9 cellular contexts compared by ENCODE assay signal in the genomic region with DNA sequence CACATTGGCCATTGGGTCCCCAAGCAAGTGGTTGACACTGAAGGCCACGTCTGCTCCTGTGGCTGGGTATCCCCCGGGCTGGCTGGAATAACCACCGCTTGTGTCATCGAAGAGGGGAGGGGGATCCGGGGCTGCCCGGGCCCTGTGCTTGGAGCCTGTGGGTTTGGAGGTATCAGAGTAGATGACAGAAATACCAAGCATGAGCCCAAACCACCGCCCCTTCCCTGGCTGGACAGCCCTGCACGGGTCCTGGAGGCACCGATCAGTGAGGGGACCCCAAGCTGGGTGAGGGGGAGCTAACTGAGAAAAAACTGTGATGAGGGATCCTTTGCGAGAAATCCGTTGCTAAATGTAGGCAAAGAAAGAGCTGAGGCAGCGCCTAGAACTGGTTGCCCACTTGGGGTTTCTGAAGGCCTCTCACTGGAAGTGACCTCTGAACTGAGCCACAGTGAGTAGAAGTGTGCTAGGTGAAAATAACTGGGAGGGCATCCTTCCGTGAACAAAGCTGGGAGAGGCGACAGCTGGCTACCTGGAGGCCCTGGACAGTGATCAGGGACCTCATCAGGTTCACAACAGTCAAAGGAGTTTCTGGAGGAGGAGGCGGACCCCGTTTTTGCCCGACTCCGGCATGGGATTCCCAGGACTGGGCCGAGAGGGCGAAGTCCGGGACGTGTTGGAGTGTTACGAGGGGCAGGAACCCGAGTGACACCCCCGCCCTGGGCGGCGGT. TPM values are rescaled to one million over a fixed set of nuclear protein-coding genes. Genes with fewer than 3 reads are reported as not detected.
DNase-seq lines count a peak whose midpoint lies in the region; ATAC-seq, FAIRE-seq and TF ChIP-seq lines count a peak whose summit lies in the region.
"Had no signal": no experiment of that assay in that cellular context is flagged by ENCODE, and none has a peak within 500 bp of the region (broad histone marks: within the 10 kb centered on the region; RNA-seq: fewer than 3 reads in every experiment).

No MANE protein-coding gene starts in this region.

- peaks cover 27% of the 10 kb centered on the region for H3K4me1 Mint-ChIP-seq in Calu3 (ENCODE audit: low read depth, unreplicated experiment)

- 11 to 27% methylated on average over 13 to 26 of the region's 27 CpGs for WGBS in body of pancreas, 2 donors
- 14 to 19% methylated on average over 22 to 27 of the region's 27 CpGs for WGBS in lower leg skin, 2 donors

- intact Hi-C loops in Calu3 (cut with micrococcal nuclease; ENCODE audit: unreplicated experiment): no loop called here
- intact Hi-C loops in body of pancreas (cut with DNase I): no loop called here
- intact Hi-C loops in lower leg skin (cut with DNase I; ENCODE audit: low total_unique reads): loop anchor here (5.0 kb wide), 1 partner anchor 66 kb away; no protein-coding TSS in a partner anchor
- intact Hi-C loops in upper lobe of right lung (cut with DNase I): no loop called here

- peaks cover 44% of the 10 kb centered on the region for H3K36me3 Mint-ChIP-seq in Calu3 (ENCODE audit: insufficient read depth, unreplicated experiment)

- no peaks in the 10 kb centered on the region for H3K9me3 Mint-ChIP-seq in Calu3 (ENCODE audit: low read depth, unreplicated experiment)

- H3K9me3 ChIP-seq in HUES6 (ENCODE audit: control insufficient read depth, insufficient read depth, low read depth, low read length) (no peaks in the 10 kb centered on the region), body of pancreas (no peaks in the 10 kb centered on the region), upper lobe of right lung (no peaks in the 10 kb centered on the region)

- peaks cover 25% of the 10 kb centered on the region for H3K27me3 Mint-ChIP-seq in Calu3 (ENCODE audit: unreplicated experiment)

- peak; percentile 25 for DNase-seq in Calu3
- peak; percentile 28 to 77 (median 68) for DNase-seq in body of pancreas
- DNase-seq in lower leg skin (ENCODE audit: low spot score in 2 of 2): no peak
- no peak for DNase-seq in upper lobe of right lung
- DNase-seq in GM12891 (ENCODE audit: insufficient read length, low spot score): no peak
- no peak for DNase-seq in islet precursor cell

- peaks cover 13% of the 10 kb centered on the region for H3K4me1 ChIP-seq in HUES6 (ENCODE audit: control insufficient read depth, insufficient read depth, low read length)
- H3K4me1 ChIP-seq in body of pancreas: peaks cover 45% of the 10 kb centered on the region
- H3K4me1 ChIP-seq in upper lobe of right lung: peaks cover 22% of the 10 kb centered on the region

- no peak for TF ChIP-seq CTCF in Calu3 (IDR thresholded peaks at IDR 0.05; ENCODE audit: unreplicated experiment)
- TF ChIP-seq CTCF in body of pancreas (IDR thresholded peaks at IDR 0.05): no peak
- TF ChIP-seq CTCF in lower leg skin (IDR thresholded peaks at IDR 0.05): no peak
- no peak for TF ChIP-seq CTCF in upper lobe of right lung (IDR thresholded peaks at IDR 0.05)

- H3K4me3 Mint-ChIP-seq in Calu3 (ENCODE audit: low read depth, unreplicated experiment): peak overlapping the region; percentile 80

- ATAC-seq in body of pancreas: no peak
- no peak for ATAC-seq in upper lobe of right lung
- no peak for ATAC-seq in GM19452 (IDR thresholded peaks at IDR 0.05; ENCODE audit: unreplicated experiment)

- no peak for TF ChIP-seq POLR2A in body of pancreas (IDR thresholded peaks at IDR 0.05)
- no peak for TF ChIP-seq POLR2A in lower leg skin (IDR thresholded peaks at IDR 0.05)
- no peak for TF ChIP-seq POLR2A in GM12891 (IDR thresholded peaks at IDR 0.05; ENCODE audit: low read depth, low read length)

- H3K27me3 ChIP-seq in HUES6 (ENCODE audit: control insufficient read depth, insufficient read depth, low read length): peaks cover 37% of the 10 kb centered on the region
- H3K27me3 ChIP-seq in body of pancreas: no peaks in the 10 kb centered on the region
- H3K27me3 ChIP-seq in upper lobe of right lung: peaks cover 23% of the 10 kb centered on the region

- H3K4me3 ChIP-seq in HUES6 (ENCODE audit: low read depth, low read length) (peak overlapping the region; percentile 77), body of pancreas (peak overlapping the region; percentile 65 to 66), lower leg skin (ENCODE audit: low read depth, poor library complexity, severe bottlenecking) (peak overlapping the region; percentile 71), upper lobe of right lung (peak overlapping the region; percentile 78)

- no TSS peak for BruUV-seq in Calu3 (replicated peaks; lab: Mats Ljungman, UMichigan)

- H3K36me3 ChIP-seq in HUES6 (ENCODE audit: control insufficient read depth, insufficient read depth, low read length) (peaks cover 22% of the 10 kb centered on the region), body of pancreas (replicated peaks in 1 of 2; ENCODE audit: insufficient read depth in 1 of 2, low read depth in 2 of 2) (peaks cover 0 to 2% of the 10 kb centered on the region in 2 donors), upper lobe of right lung (peaks cover 6% of the 10 kb centered on the region)

- H3K27ac Mint-ChIP-seq in Calu3 (ENCODE audit: unreplicated experiment): peak overlapping the region; percentile 90

- H3K9ac ChIP-seq in HUES6 (ENCODE audit: low read length): peak overlapping the region; percentile 76

- FAIRE-seq in GM12891 (lab: Jason Lieb, UNC): no peak

- CTCF ChIA-PET in Calu3 (lab: Charles Lee): interaction anchor here (0.6 to 1.6 kb wide), 6 partner anchors 10 to 1883 kb away, joined by 3 to 11 read pairs (median 3); a partner anchor contains a TSS

- peak overlapping the region; percentile 46; the same call in 1 of the 2 replicates for H3K27ac ChIP-seq in HUES6 (ENCODE audit: low read depth, low read length)
- peak overlapping the region; percentile 96 to 99 (median 98) for H3K27ac ChIP-seq in body of pancreas
- H3K27ac ChIP-seq in upper lobe of right lung: peak overlapping the region; percentile 96

TF ChIP-seq in GM12891, 5 proteins besides CTCF, POLR2A, EP300 and RAD21:
- TF ChIP-seq POLR2AphosphoS5 (IDR thresholded peaks at IDR 0.05; ENCODE audit: low read depth, low read length) (no peak; the same call in 1 of the 2 replicates), PAX5 (IDR thresholded peaks at IDR 0.05; ENCODE audit: insufficient read depth, low read length, severe bottlenecking) (no peak)
TF ChIP-seq in GM12891: peak in this region for 0.

RNA-seq across cellular contexts. Expression of a gene that starts 0.6 kb away (rescaled TPM):
- 98.8 and 106 TPM in 2 replicates for total RNA-seq in Calu3 (2022)
- 10 to 100 TPM; 63.6 to 91.6 TPM for total RNA-seq in body of pancreas
- 10 to 100 TPM; 55.3 to 76.2 (median 74.1) TPM for total RNA-seq in lower leg skin
- total RNA-seq in upper lobe of right lung: 66.9 TPM
- polyA plus RNA-seq in GM12891 (2012; ENCODE audit: low read depth, missing spikeins): 58.0 TPM

RNA-seq across cellular contexts. Expression of a gene that starts 3.4 kb away (rescaled TPM):
- total RNA-seq in Calu3 (2022) (1.4 and 3.0 TPM in 2 replicates), body of pancreas (1 to 10 TPM; 1.6 to 2.1 TPM), lower leg skin (not detected), upper lobe of right lung (0.41 TPM)
- 0.18 TPM for polyA plus RNA-seq in GM12891 (2012; ENCODE audit: low read depth, missing spikeins)
- total RNA-seq: T-helper 1 cell treated with Interleukin-12 subunit alpha and Interleukin-12 subunit beta and Interleukin-4 antibody, amounts not matched to agents 30 ng/mL and 1 ng/mL, for 36 hours had no signal

RNA-seq across cellular contexts. Expression of a gene that starts 10.3 kb away (rescaled TPM):
- 2.9 and 3.5 TPM in 2 replicates for total RNA-seq in Calu3 (2022)
- total RNA-seq in body of pancreas: 1 to 10 TPM; 3.6 to 4.6 TPM
- total RNA-seq in lower leg skin: 1 to 10 TPM in 1 of 4 donors, under 1 TPM in 1, not detected in 2; 0.42 to 3.2 TPM
- total RNA-seq in upper lobe of right lung: 1.6 TPM
- polyA plus RNA-seq in GM12891 (2012; ENCODE audit: low read depth, missing spikeins): 1.4 TPM

RNA-seq across cellular contexts. Expression of a gene that starts 19.9 kb away (rescaled TPM):
- total RNA-seq in Calu3 (2022) (144 and 146 TPM in 2 replicates), body of pancreas (10 to 100 TPM; 67.7 to 74.5 TPM), lower leg skin (100 to 1,000 TPM; 118 to 143 (median 126) TPM), upper lobe of right lung (138 TPM)
- 94.6 TPM for polyA plus RNA-seq in GM12891 (2012; ENCODE audit: low read depth, missing spikeins)

RNA-seq across cellular contexts. Expression of a gene that starts 28.5 kb away (rescaled TPM):
- not detected in 2 replicates for total RNA-seq in Calu3 (2022)
- total RNA-seq in body of pancreas: 10 to 100 TPM; 10.6 to 86.0 TPM
- 10 to 100 TPM in 2 of 4 donors, 1 to 10 TPM in 2; 6.3 to 23.5 (median 12.3) TPM for total RNA-seq in lower leg skin
- 10.0 TPM for total RNA-seq in upper lobe of right lung
- polyA plus RNA-seq in GM12891 (2012; ENCODE audit: low read depth, missing spikeins): 0.04 TPM

Comparison
In these comparisons a context has a peak if more than half of its experiments do, and no peak if none do; other contexts are left out.
1. DNase-seq: peak in Calu3 (single experiment) and body of pancreas (4 of 4); none in lower leg skin (0 of 2), upper lobe of right lung (single experiment), GM12891 (single experiment) and islet precursor cell (single experiment).
2. H3K27ac ChIP-seq: peak in every context shown above with its lines; median percentile 98 in body of pancreas; 96 in upper lobe of right lung; 46 in HUES6.
3. Peak in every context shown above with its lines, with median percentiles within 50 percentile points of each other: H3K4me3 ChIP-seq.